ENCODE assay signal across 10 cellular contexts in the genomic region with DNA sequence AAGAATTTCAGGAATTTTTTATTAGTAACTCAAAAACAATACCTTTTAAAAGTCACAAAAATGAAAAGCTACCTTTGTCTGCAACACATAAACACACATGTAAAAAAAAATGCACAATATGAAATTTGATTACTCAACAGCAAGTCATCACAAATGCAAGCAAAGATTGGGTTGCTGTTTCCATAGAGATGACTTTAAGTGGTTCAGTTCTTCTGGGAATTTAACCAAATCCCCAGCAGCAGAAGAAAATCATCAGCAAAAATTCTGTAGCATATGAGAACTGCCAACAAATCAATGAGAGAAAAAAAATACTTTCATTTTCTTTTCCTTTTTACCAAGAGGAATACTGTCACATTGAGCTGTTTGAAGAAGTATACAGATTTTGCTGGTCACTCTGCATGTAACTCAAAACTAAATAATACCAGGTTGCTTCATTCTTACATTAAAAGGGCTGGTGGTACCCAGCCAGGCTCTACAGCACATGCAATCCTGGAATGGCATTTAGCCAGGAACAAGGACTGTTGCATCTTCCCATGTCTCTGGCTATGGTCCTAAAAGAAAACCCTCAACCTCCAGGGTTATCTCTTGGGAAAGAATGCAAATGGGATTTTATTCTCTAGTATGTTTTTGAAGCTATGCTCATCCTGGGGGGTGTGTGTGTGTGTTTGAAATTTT.
A peak's percentile ranks its signal among the peaks of the same experiment; 100 is the strongest.
DNase-seq lines count a peak whose midpoint lies in the region; ATAC-seq and TF ChIP-seq lines count a peak whose summit lies in the region.
"Had no signal": no experiment of that assay in that cellular context is flagged by ENCODE, and none has a peak within 500 bp of the region (broad histone marks: within the 10 kb centered on the region; RNA-seq: fewer than 3 reads in every experiment).

No MANE protein-coding gene starts in this region.

- H3K27ac ChIP-seq in spleen = peak overlapping the region in 6 of 8 donors; percentile 2 to 57 (median 41)

- intact Hi-C loops in spleen (cut with DNase I; ENCODE audit: low total_unique reads) = no loop called here

- no peak for DNase-seq in activated CD4-positive, CD25-positive, alpha-beta regulatory T cell (lab: John Stamatoyannopoulos, UW)
- DNase-seq in RKO (ENCODE audit: low spot score) = peak; percentile 4
- DNase-seq in fibroblast of gingiva (ENCODE audit: low read depth) = peak; percentile 83
- no peak for DNase-seq in spleen
- no peak for DNase-seq in activated gamma-delta T cell treated with Interleukin-2 at 50 U/mL for 16 hours
- DNase-seq in globus pallidus (ENCODE audit: low spot score) = no peak
- DNase-seq in GDM1 (lab: John Stamatoyannopoulos, UW) = no peak
- DNase-seq: NCI-H1048 had no signal

- H3K4me3 ChIP-seq in spleen = no peak overlapping the region

- TF ChIP-seq POLR2A in spleen (IDR thresholded peaks at IDR 0.05) = no peak

- H3K27me3 ChIP-seq in spleen (replicated peaks in 1 of 7) = no peaks in the 10 kb centered on the region

- H3K9me3 ChIP-seq in spleen = no peaks in the 10 kb centered on the region

- TF ChIP-seq CTCF in spleen (IDR thresholded peaks at IDR 0.05 in 8 of 11, conservative IDR thresholded peaks at IDR 0.05 in 3 of 11) = no peak

- H3K36me3 ChIP-seq in spleen = peaks cover 0 to 44% (median 4%) of the 10 kb centered on the region in 6 donors

- peaks cover 0 to 18% (median 8%) of the 10 kb centered on the region in 6 donors for H3K4me1 ChIP-seq in spleen

- peak; percentile 68 to 74 for ATAC-seq in activated CD4-positive, CD25-positive, alpha-beta regulatory T cell treated with anti-CD3 and anti-CD28 coated beads, Interleukin-2, amount 50 U/mL, for 24 hours
- ATAC-seq: Panc1 had no signal

Comparison
In these comparisons a context has a peak if more than half of its experiments do, and no peak if none do; other contexts are left out.
1. DNase-seq: peak in RKO (single experiment) and fibroblast of gingiva (single experiment); none in activated CD4-positive, CD25-positive, alpha-beta regulatory T cell (0 of 4), spleen (single experiment), activated gamma-delta T cell treated with Interleukin-2 at 50 U/mL for 16 hours (single experiment), globus pallidus (single experiment) and GDM1 (single experiment).